In the genomic region with DNA sequence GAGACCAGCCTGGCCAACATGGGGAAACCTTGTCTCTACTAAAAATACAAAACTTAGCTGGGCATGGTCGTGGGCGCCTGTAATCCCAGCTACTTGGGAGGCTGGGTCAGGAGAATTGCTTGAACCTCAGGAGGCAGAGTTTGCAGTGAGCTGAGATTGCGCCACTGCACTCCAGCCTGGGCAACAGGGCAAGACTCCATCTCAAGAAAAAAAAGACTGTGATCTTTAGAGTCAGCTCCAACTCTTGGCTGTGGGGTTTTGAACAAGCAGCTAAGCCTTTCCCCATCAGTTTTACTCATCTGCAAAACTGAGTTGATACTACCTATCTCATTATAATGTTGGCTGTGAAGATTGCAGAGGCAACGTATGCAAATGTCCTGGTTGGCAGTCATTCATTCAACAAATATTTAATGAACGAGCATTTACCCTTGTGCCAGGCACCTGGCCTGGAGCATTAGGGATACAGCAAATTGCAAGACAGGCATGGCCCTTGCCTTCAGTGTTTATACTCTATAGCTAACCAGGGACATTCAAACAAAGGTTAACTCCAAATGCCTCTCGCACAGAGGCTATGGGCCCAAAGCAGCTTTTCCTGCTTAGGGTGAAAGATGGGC, we compare ENCODE assay signal across 12 cellular contexts. TPM values are rescaled to one million over a fixed set of nuclear protein-coding genes. Genes with fewer than 3 reads are reported as not detected.
DNase-seq lines count a peak whose midpoint lies in the region; ATAC-seq, FAIRE-seq and TF ChIP-seq lines count a peak whose summit lies in the region.
"Had no signal": no experiment of that assay in that cellular context is flagged by ENCODE, and none has a peak within 500 bp of the region (broad histone marks: within the 10 kb centered on the region; RNA-seq: fewer than 3 reads in every experiment).

No MANE protein-coding gene starts in this region.

- TF ChIP-seq RAD21 in liver (IDR thresholded peaks at IDR 0.05) = no peak

- H3K4me1 ChIP-seq in SJSA1 (replicated peaks) = peaks cover 34% of the 10 kb centered on the region
- peaks cover 9 to 54% (median 35%) of the 10 kb centered on the region in 4 donors for H3K4me1 ChIP-seq in liver (ENCODE audit: control insufficient read depth in 4 of 4, insufficient read depth in 4 of 4, low read length in 3 of 4)

- ATAC-seq in GM19397 (IDR thresholded peaks at IDR 0.05; ENCODE audit: unreplicated experiment) (no peak), HG03378 (IDR thresholded peaks at IDR 0.05; ENCODE audit: unreplicated experiment) (no peak)
- ATAC-seq: stimulated activated naive B cell treated with anti-CD40 and anti-IgM and Interleukin-4, amounts not matched to agents 10 μg/mL and 1 μg/mL and 100 μg/mL, for 72 hours had no signal

- H3K27ac ChIP-seq in AG04450 (ENCODE audit: low read depth, low read length) = peak overlapping the region; percentile 62
- H3K27ac ChIP-seq in SJSA1 = peak overlapping the region; percentile 98; the same call in 1 of the 2 replicates
- peak overlapping the region; percentile 51 to 97 for H3K27ac ChIP-seq in liver (ENCODE audit: low read depth in 1 of 2, low read length in 2 of 2)

- TF ChIP-seq CTCF in AG04450 (IDR thresholded peaks at IDR 0.05; ENCODE audit: low read depth, low read length) (no peak), liver (IDR thresholded peaks at IDR 0.05; ENCODE audit: low read depth, low read length, missing input control) (no peak)

- H3K4me3 ChIP-seq in AG04450 (ENCODE audit: low read depth, low read length) (no peak overlapping the region), SJSA1 (no peak overlapping the region), liver (ENCODE audit: low read depth in 1 of 3, low read length in 3 of 3) (no peak overlapping the region)

- WGBS in liver = 39% methylated on average over 6 of the region's 6 CpGs

- peak; percentile 64 for FAIRE-seq in GM12892 (lab: Jason Lieb, UNC)

- POLR2A ChIA-PET in AG04450 (lab: Yijun Ruan, JAX) = interaction anchor here (0.7 kb wide), 1 partner anchor 574 kb away, joined by 6 read pairs; no protein-coding TSS in a partner anchor

- CTCF ChIA-PET in AG04450 (lab: Charles Lee) = no interaction called here

- H3K27me3 ChIP-seq in AG04450 (ENCODE audit: control insufficient read depth, insufficient read depth, low read length) (no peaks in the 10 kb centered on the region), SJSA1 (replicated peaks) (no peaks in the 10 kb centered on the region), liver (ENCODE audit: control insufficient read depth in 4 of 4, insufficient read depth in 4 of 4, low read length in 3 of 4) (no peaks in the 10 kb centered on the region)

- H3K9ac ChIP-seq in liver (ENCODE audit: low read depth in 1 of 2, low read length in 2 of 2) = no peak overlapping the region

- H3K36me3 ChIP-seq in SJSA1 (0 out of 2 replicates have a peak, but pooled peaks cover 4% of the 10 kb centered on the region), liver (ENCODE audit: control insufficient read depth in 4 of 4, insufficient read depth in 3 of 4, low read depth in 1 of 4, low read length in 3 of 4) (peaks cover 0 to 8% (median 0%) of the 10 kb centered on the region in 4 donors)

- no peak for TF ChIP-seq POLR2A in GM12892 (IDR thresholded peaks at IDR 0.05; ENCODE audit: low read depth, low read length)

- DNase-seq in AG04450 (ENCODE audit: low read depth, low spot score) (no peak), GM12892 (ENCODE audit: insufficient read length) (no peak), SJSA1 (ENCODE audit: low read depth in 1 of 2, low spot score in 2 of 2) (no peak), SKM-1 treated with dmso at 0.1 percent for 144 hours (lab: John Stamatoyannopoulos, UW; ENCODE audit: unreplicated experiment) (no peak)
- DNase-seq in activated T-cell treated with anti-CD3 and anti-CD28 coated beads, Interleukin-2, amount 50 U/mL, for 1 hour = no peak
- DNase-seq: DMS79 treated with DMSO at 0.1 percent for 48 hours; kidney glomerular epithelial cell; NCI-H1048; stimulated activated naive B cell treated with anti-CD40 and anti-IgM and Interleukin-4, amounts not matched to agents 10 μg/mL and 1 μg/mL and 100 μg/mL, for 72 hours had no signal

- H3K9me3 ChIP-seq in AG04450 (ENCODE audit: control insufficient read depth, insufficient read depth, low read length) (no peaks in the 10 kb centered on the region), SJSA1 (replicated peaks) (no peaks in the 10 kb centered on the region; the same call in 1 of the 2 replicates), liver (ENCODE audit: control insufficient read depth in 4 of 4, low read length in 3 of 4) (no peaks in the 10 kb centered on the region)

TF ChIP-seq in liver, 16 proteins besides CTCF, POLR2A, EP300 and RAD21:
- TF ChIP-seq, protein P1, sequence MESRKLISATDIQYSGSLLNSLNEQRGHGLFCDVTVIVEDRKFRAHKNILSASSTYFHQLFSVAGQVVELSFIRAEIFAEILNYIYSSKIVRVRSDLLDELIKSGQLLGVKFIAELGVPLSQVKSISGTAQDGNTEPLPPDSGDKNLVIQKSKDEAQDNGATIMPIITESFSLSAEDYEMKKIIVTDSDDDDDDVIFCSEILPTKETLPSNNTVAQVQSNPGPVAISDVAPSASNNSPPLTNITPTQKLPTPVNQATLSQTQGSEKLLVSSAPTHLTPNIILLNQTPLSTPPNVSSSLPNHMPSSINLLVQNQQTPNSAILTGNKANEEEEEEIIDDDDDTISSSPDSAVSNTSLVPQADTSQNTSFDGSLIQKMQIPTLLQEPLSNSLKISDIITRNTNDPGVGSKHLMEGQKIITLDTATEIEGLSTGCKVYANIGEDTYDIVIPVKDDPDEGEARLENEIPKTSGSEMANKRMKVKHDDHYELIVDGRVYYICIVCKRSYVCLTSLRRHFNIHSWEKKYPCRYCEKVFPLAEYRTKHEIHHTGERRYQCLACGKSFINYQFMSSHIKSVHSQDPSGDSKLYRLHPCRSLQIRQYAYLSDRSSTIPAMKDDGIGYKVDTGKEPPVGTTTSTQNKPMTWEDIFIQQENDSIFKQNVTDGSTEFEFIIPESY (IDR thresholded peaks at IDR 0.05) = peak; percentile 47
- TF ChIP-seq SP1 (IDR thresholded peaks at IDR 0.05) (peak; percentile 6), NR2F2 (IDR thresholded peaks at IDR 0.05) (no peak), HNF4G (IDR thresholded peaks at IDR 0.05) (no peak), FOXA2 (IDR thresholded peaks at IDR 0.05) (peak; percentile 41), JUND (IDR thresholded peaks at IDR 0.05) (peak in 1 of 2 donors; percentile 27), HNF4A (conservative IDR thresholded peaks at IDR 0.05) (peak; percentile 41 to 63), GABPA (IDR thresholded peaks at IDR 0.05 in 1 of 2, conservative IDR thresholded peaks at IDR 0.05 in 1 of 2) (no peak), RXRA (IDR thresholded peaks at IDR 0.05) (peak in 1 of 2 donors; percentile 69), YY1 (IDR thresholded peaks at IDR 0.05) (peak; percentile 58), TAF1 (conservative IDR thresholded peaks at IDR 0.05) (no peak), MAX (IDR thresholded peaks at IDR 0.05) (peak; percentile 62), FOXA1 (IDR thresholded peaks at IDR 0.05) (peak; percentile 42), EGR1 (IDR thresholded peaks at IDR 0.05; ENCODE audit: low read depth in 2 of 2) (no peak)
- TF ChIP-seq, protein P2, sequence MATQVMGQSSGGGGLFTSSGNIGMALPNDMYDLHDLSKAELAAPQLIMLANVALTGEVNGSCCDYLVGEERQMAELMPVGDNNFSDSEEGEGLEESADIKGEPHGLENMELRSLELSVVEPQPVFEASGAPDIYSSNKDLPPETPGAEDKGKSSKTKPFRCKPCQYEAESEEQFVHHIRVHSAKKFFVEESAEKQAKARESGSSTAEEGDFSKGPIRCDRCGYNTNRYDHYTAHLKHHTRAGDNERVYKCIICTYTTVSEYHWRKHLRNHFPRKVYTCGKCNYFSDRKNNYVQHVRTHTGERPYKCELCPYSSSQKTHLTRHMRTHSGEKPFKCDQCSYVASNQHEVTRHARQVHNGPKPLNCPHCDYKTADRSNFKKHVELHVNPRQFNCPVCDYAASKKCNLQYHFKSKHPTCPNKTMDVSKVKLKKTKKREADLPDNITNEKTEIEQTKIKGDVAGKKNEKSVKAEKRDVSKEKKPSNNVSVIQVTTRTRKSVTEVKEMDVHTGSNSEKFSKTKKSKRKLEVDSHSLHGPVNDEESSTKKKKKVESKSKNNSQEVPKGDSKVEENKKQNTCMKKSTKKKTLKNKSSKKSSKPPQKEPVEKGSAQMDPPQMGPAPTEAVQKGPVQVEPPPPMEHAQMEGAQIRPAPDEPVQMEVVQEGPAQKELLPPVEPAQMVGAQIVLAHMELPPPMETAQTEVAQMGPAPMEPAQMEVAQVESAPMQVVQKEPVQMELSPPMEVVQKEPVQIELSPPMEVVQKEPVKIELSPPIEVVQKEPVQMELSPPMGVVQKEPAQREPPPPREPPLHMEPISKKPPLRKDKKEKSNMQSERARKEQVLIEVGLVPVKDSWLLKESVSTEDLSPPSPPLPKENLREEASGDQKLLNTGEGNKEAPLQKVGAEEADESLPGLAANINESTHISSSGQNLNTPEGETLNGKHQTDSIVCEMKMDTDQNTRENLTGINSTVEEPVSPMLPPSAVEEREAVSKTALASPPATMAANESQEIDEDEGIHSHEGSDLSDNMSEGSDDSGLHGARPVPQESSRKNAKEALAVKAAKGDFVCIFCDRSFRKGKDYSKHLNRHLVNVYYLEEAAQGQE (IDR thresholded peaks at IDR 0.05) = no peak
- TF ChIP-seq, protein P3, sequence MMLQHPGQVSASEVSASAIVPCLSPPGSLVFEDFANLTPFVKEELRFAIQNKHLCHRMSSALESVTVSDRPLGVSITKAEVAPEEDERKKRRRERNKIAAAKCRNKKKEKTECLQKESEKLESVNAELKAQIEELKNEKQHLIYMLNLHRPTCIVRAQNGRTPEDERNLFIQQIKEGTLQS (IDR thresholded peaks at IDR 0.05) = no peak
TF ChIP-seq in liver: peak in this region for 9.

RNA-seq across cellular contexts. Expression of gene ILRUN, which starts 37.9 kb away (rescaled TPM):
- polyA plus RNA-seq in AG04450 (2011; rRNA removed) (53.2 and 57.0 TPM in 2 replicates), liver (10 to 100 TPM; 20.3 to 54.7 TPM)
- 67.2 and 72.2 TPM in 2 replicates for polyA minus RNA-seq in AG04450 (2011; rRNA and poly(A)+ RNA removed)
- polyA plus RNA-seq in GM12892 (2012; ENCODE audit: missing spikeins) = 49.9 TPM
- total RNA-seq in SJSA1 (2014; rRNA removed; shearing (Covaris generic)) = 28.7 and 47.8 TPM in 2 replicates
- total RNA-seq in liver = 10 to 100 TPM; 37.7 to 77.3 TPM
